Comparison of ENCODE assay signal across 23 cellular contexts in genomic region chr12:19855876-19856275, GRCh38.
DNase-seq lines count a peak whose midpoint lies in the region; ATAC-seq, FAIRE-seq and TF ChIP-seq lines count a peak whose summit lies in the region.
"Had no signal": no experiment of that assay in that cellular context is flagged by ENCODE, and none has a peak within 500 bp of the region (broad histone marks: within the 10 kb centered on the region; RNA-seq: fewer than 3 reads in every experiment).

No MANE protein-coding gene starts in this region.

- no peak for TF ChIP-seq POLR2A in H54 (IDR thresholded peaks at IDR 0.05; ENCODE audit: low read depth, low read length)

- no peak for FAIRE-seq in D721Med (lab: Jason Lieb, UNC)
- no peak for FAIRE-seq in H54 (lab: Jason Lieb, UNC)
- FAIRE-seq: endothelial cell of umbilical vein, GM12891, HepG2, pancreas, RCC 7860 had no signal

- peak overlapping the region in 9 of 10 donors; percentile 26 to 82 (median 70) for H3K27ac ChIP-seq in heart right ventricle
- H3K27ac ChIP-seq in muscle layer of duodenum (ENCODE audit: low read length), result peak overlapping the region; percentile 64
- H3K27ac ChIP-seq in urinary bladder (ENCODE audit: low read depth), result peak overlapping the region; percentile 23
- H3K27ac ChIP-seq: brain microvascular endothelial cell had no signal

- H3K4me3 ChIP-seq in heart right ventricle, result peak overlapping the region in 2 of 10 donors; percentile 15 to 30
- no peak overlapping the region for H3K4me3 ChIP-seq in muscle layer of duodenum (ENCODE audit: low read depth in 1 of 2, low read length in 2 of 2)
- H3K4me3 ChIP-seq in urinary bladder (ENCODE audit: low read depth, low read length), result no peak overlapping the region
- H3K4me3 ChIP-seq: pancreas, skin epidermis had no signal

- TF ChIP-seq CTCF in heart right ventricle (IDR thresholded peaks at IDR 0.05), result no peak
- no peak for TF ChIP-seq CTCF in D721Med (IDR thresholded peaks at IDR 0.05; ENCODE audit: insufficient read depth, missing control alignments)

- ATAC-seq in heart right ventricle, result peak in 3 of 8 donors; percentile 12 to 41 (median 23)
- no peak for ATAC-seq in Right ventricle myocardium inferior
- no peak for ATAC-seq in HG03025 (IDR thresholded peaks at IDR 0.05; ENCODE audit: low FRiP score, unreplicated experiment)
- ATAC-seq: HepG2; left lobe of liver; naive thymus-derived CD4-positive, alpha-beta T cell had no signal

- H3K36me3 ChIP-seq in heart right ventricle (no peaks in the 10 kb centered on the region), muscle layer of duodenum (ENCODE audit: control insufficient read depth in 1 of 2, insufficient read depth in 2 of 2, low read length in 2 of 2) (no peaks in the 10 kb centered on the region), urinary bladder (ENCODE audit: insufficient read depth) (no peaks in the 10 kb centered on the region)
- H3K36me3 ChIP-seq: brain microvascular endothelial cell, pancreas had no signal

- 28 to 36% methylated on average over 3 of the region's 3 CpGs for WGBS in heart right ventricle, 2 donors
- WGBS in urinary bladder, result 39% methylated on average over 3 of the region's 3 CpGs

- H3K9me3 ChIP-seq in heart right ventricle (peaks cover 0 to 23% (median 0%) of the 10 kb centered on the region in 11 donors), muscle layer of duodenum (ENCODE audit: control insufficient read depth in 1 of 2, low read length in 2 of 2) (peaks cover 0 to 8% of the 10 kb centered on the region in 2 donors)
- H3K9me3 ChIP-seq: pancreas had no signal

- intact Hi-C loops in heart right ventricle (cut with DNase I) (no loop called here), Right ventricle myocardium inferior (cut with DNase I) (no loop called here)

- DNase-seq in heart right ventricle (no peak), Right ventricle myocardium inferior (ENCODE audit: missing footprints) (no peak), fibroblast of peridontal ligament (ENCODE audit: extremely low read depth) (peak; percentile 9), D721Med (ENCODE audit: insufficient read length, low spot score) (no peak), H54 (ENCODE audit: insufficient read length, low spot score) (no peak)
- DNase-seq: activated naive CD8-positive, alpha-beta T cell treated with anti-CD3 and anti-CD28 coated beads, Interleukin-2, amount 10 ng/mL, durations not matched to agents 7 days and 5 days; brain microvascular endothelial cell; HCEC 1CT; naive thymus-derived CD4-positive, alpha-beta T cell; NCI-H1694; NCI-H2227 treated with DMSO at 0.1 percent for 48 hours; pancreas; SK-N-SH; stimulated activated CD4-positive, alpha-beta T cell treated with anti-CD3 and anti-CD28 coated beads, Interleukin-4, amount 100 ng/mL, for 1 hour had no signal

- H3K27me3 ChIP-seq in heart right ventricle, result no peaks in the 10 kb centered on the region
- no peaks in the 10 kb centered on the region for H3K27me3 ChIP-seq in muscle layer of duodenum (ENCODE audit: low read depth, low read length)
- H3K27me3 ChIP-seq: brain microvascular endothelial cell, pancreas had no signal

- H3K4me1 ChIP-seq in heart right ventricle, result peaks cover 0 to 25% (median 8%) of the 10 kb centered on the region in 9 donors
- H3K4me1 ChIP-seq in muscle layer of duodenum (ENCODE audit: control insufficient read depth in 1 of 2, insufficient read depth in 2 of 2, low read length in 2 of 2), result peaks cover 0 to 6% of the 10 kb centered on the region in 2 donors
- no peaks in the 10 kb centered on the region for H3K4me1 ChIP-seq in urinary bladder (ENCODE audit: insufficient read depth)
